ENCODE assay signal across 8 cellular contexts in genomic region chr2:177604291-177605065, GRCh38.
DNase-seq lines count a peak whose midpoint lies in the region; ATAC-seq and TF ChIP-seq lines count a peak whose summit lies in the region.

No MANE protein-coding gene starts in this region.

- no peaks in the 10 kb centered on the region for H4K20me1 ChIP-seq in OCI-LY7 (ENCODE audit: insufficient read depth, low read length)

- H3K4me1 Mint-ChIP-seq in endothelial cell (ENCODE audit: unreplicated experiment): peaks cover 59% of the 10 kb centered on the region

- H3K9me2 ChIP-seq in OCI-LY7 (ENCODE audit: insufficient read depth, low read length): no peaks in the 10 kb centered on the region

- no peak overlapping the region for H2AFZ ChIP-seq in OCI-LY7 (ENCODE audit: low read length)

- H3K9ac ChIP-seq in mucosa of rectum (ENCODE audit: low read depth in 1 of 2, low read length in 2 of 2): no peak overlapping the region

- no peaks in the 10 kb centered on the region for H3K9me3 ChIP-seq in OCI-LY7 (ENCODE audit: low read length)
- H3K9me3 ChIP-seq in mucosa of rectum (ENCODE audit: control insufficient read depth in 2 of 2, low read length in 2 of 2): peaks cover 0 to 3% of the 10 kb centered on the region in 2 donors

- CTCF ChIA-PET in OCI-LY7 (lab: Charles Lee; ENCODE audit: unreplicated experiment): interaction anchor here (1.0 kb wide), 2 partner anchors 16 to 440 kb away, joined by 3 read pairs; no protein-coding TSS in a partner anchor

- ATAC-seq in HG03520 (IDR thresholded peaks at IDR 0.05; ENCODE audit: unreplicated experiment): no peak

- intact Hi-C loops in OCI-LY7 (cut with micrococcal nuclease; ENCODE audit: unreplicated experiment): loop anchor here (2.0 to 10.0 kb wide), 2 partner anchors 116 to 270 kb away; no protein-coding TSS in a partner anchor

- H3K36me3 Mint-ChIP-seq in endothelial cell (ENCODE audit: low read depth, unreplicated experiment): peaks cover 9% of the 10 kb centered on the region

- POLR2A ChIA-PET in OCI-LY7 (lab: Charles Lee): interaction anchor here (1.0 kb wide), 1 partner anchor 55 kb away, joined by 3 read pairs; no protein-coding TSS in a partner anchor

- peaks cover 4% of the 10 kb centered on the region for H3K27me3 Mint-ChIP-seq in endothelial cell (ENCODE audit: unreplicated experiment)

- no peak overlapping the region for H3K27ac ChIP-seq in OCI-LY7 (ENCODE audit: low read depth, low read length, poor library complexity, severe bottlenecking)
- no peak overlapping the region for H3K27ac ChIP-seq in mucosa of rectum (ENCODE audit: low read depth in 2 of 2, low read length in 2 of 2)

- no peaks in the 10 kb centered on the region for H3K4me1 ChIP-seq in OCI-LY7 (ENCODE audit: insufficient read depth, low read length, poor library complexity, severe bottlenecking)
- H3K4me1 ChIP-seq in mucosa of rectum (ENCODE audit: control insufficient read depth in 2 of 2, insufficient read depth in 2 of 2, low read length in 2 of 2): peaks cover 6 to 13% of the 10 kb centered on the region in 2 donors

- peak overlapping the region; percentile 89 for H3K27ac Mint-ChIP-seq in endothelial cell (ENCODE audit: unreplicated experiment)

- H3K27me3 ChIP-seq in H7 (ENCODE audit: control insufficient read depth, insufficient read depth, low read length): no peaks in the 10 kb centered on the region
- H3K27me3 ChIP-seq in mucosa of rectum (ENCODE audit: control insufficient read depth in 2 of 2, insufficient read depth in 2 of 2, low read length in 2 of 2): no peaks in the 10 kb centered on the region

- H3K4me3 ChIP-seq in H7 (ENCODE audit: insufficient read depth, low read depth, low read length): no peak overlapping the region
- no peak overlapping the region for H3K4me3 ChIP-seq in OCI-LY7 (ENCODE audit: low read depth, low read length, poor library complexity, severe bottlenecking)
- H3K4me3 ChIP-seq in mucosa of rectum (ENCODE audit: low read length in 2 of 2): peak overlapping the region; percentile 4 to 39

- no peaks in the 10 kb centered on the region for H3K79me2 ChIP-seq in OCI-LY7 (ENCODE audit: insufficient read depth, low read depth, low read length)

- H3K4me2 ChIP-seq in OCI-LY7 (ENCODE audit: low read length): no peak overlapping the region

- no TSS peak for BruUV-seq in OCI-LY7 (replicated peaks; lab: Mats Ljungman, UMichigan)

- TF ChIP-seq CTCF in OCI-LY7 (conservative IDR thresholded peaks at IDR 0.05; ENCODE audit: low read length): peak; percentile 84
- peak; percentile 74 for TF ChIP-seq CTCF in endothelial cell (IDR thresholded peaks at IDR 0.05; ENCODE audit: unreplicated experiment)

- H3K36me3 ChIP-seq in H7 (replicated peaks; ENCODE audit: control insufficient read depth, insufficient read depth, low read length) (no peaks in the 10 kb centered on the region), OCI-LY7 (ENCODE audit: insufficient read depth, low read length) (no peaks in the 10 kb centered on the region), mucosa of rectum (ENCODE audit: control insufficient read depth in 2 of 2, insufficient read depth in 2 of 2, low read length in 2 of 2) (no peaks in the 10 kb centered on the region)

- DNase-seq in COLO829 (ENCODE audit: low spot score) (peak; percentile 66), H7 (peak; percentile 60), OCI-LY7 (ENCODE audit: low spot score) (peak; percentile 35), endothelial cell (ENCODE audit: low spot score) (peak; percentile 50), GM19240 (ENCODE audit: insufficient read length, low spot score) (no peak)
- no peak for DNase-seq in stimulated activated CD4-positive, alpha-beta T cell treated with anti-CD3 and anti-CD28 coated beads, Interleukin-15, amount 100 ng/mL, for 24 hours

- no peak overlapping the region for H3K4me3 Mint-ChIP-seq in endothelial cell (ENCODE audit: unreplicated experiment)

- no peaks in the 10 kb centered on the region for H3K9me3 Mint-ChIP-seq in endothelial cell (ENCODE audit: unreplicated experiment)

Comparison
In these comparisons a context has a peak if more than half of its experiments do, and no peak if none do; other contexts are left out.
1. DNase-seq: peak in COLO829 (single experiment), H7 (single experiment), OCI-LY7 (single experiment) and endothelial cell (single experiment); none in GM19240 (single experiment) and stimulated activated CD4-positive, alpha-beta T cell treated with anti-CD3 and anti-CD28 coated beads, Interleukin-15, amount 100 ng/mL, for 24 hours (single experiment).
2. H3K4me3 ChIP-seq: peak in mucosa of rectum (2 of 2); none in H7 (single experiment) and OCI-LY7 (single experiment).